In genomic region chr18:48003426-48004349, GRCh38 we compare ENCODE assay signal across 11 cellular contexts.
DNase-seq lines count a peak whose midpoint lies in the region; ATAC-seq and TF ChIP-seq lines count a peak whose summit lies in the region.
"Had no signal": no experiment of that assay in that cellular context is flagged by ENCODE, and none has a peak within 500 bp of the region (broad histone marks: within the 10 kb centered on the region; RNA-seq: fewer than 3 reads in every experiment).

No MANE protein-coding gene starts in this region.

- no peaks in the 10 kb centered on the region for H3K36me3 Mint-ChIP-seq in CD8-positive, alpha-beta T cell
- H3K36me3 Mint-ChIP-seq: naive thymus-derived CD8-positive, alpha-beta T cell had no signal

- ATAC-seq in gastrocnemius medialis = no peak
- no peak for ATAC-seq in CD8-positive, alpha-beta T cell

- no peak overlapping the region for H3K4me3 Mint-ChIP-seq in CD8-positive, alpha-beta T cell

- H3K9me3 Mint-ChIP-seq in CD8-positive, alpha-beta T cell = no peaks in the 10 kb centered on the region
- H3K9me3 Mint-ChIP-seq: naive thymus-derived CD8-positive, alpha-beta T cell had no signal

- peaks cover 6% of the 10 kb centered on the region for H3K27me3 Mint-ChIP-seq in CD8-positive, alpha-beta T cell (ENCODE audit: low read depth)

- intact Hi-C loops in gastrocnemius medialis (cut with DNase I; ENCODE audit: low total_unique reads) = loop anchor here (5.0 to 10.0 kb wide), 2 partner anchors 71 to 139 kb away; partner anchors contain the start of gene SMAD2
- intact Hi-C loops in CD8-positive, alpha-beta T cell (cut with DNase I, micrococcal nuclease) = loop anchor here in 1 of 2 experiments (10.0 kb wide), 1 partner anchor 129 kb away; no protein-coding TSS in a partner anchor

- DNase-seq in SHP77 (lab: John Stamatoyannopoulos, UW) = peak; percentile 22 to 71
- peak; percentile 67 for DNase-seq in fibroblast of pulmonary artery (ENCODE audit: low read depth)
- no peak for DNase-seq in gastrocnemius medialis
- DNase-seq in HUDEP-2 (lab: John Stamatoyannopoulos, UW; ENCODE audit: unreplicated experiment in 76 of 76) = no peak
- DNase-seq in CD8-positive, alpha-beta T cell = no peak
- no peak for DNase-seq in NCI-H510A (lab: John Stamatoyannopoulos, UW)
- no peak for DNase-seq in coronary artery (ENCODE audit: low spot score)
- DNase-seq: activated CD4-positive, CD25-positive, alpha-beta regulatory T cell treated with anti-CD3 and anti-CD28 coated beads, Interleukin-2, amount 50 U/mL, for 72 hours; naive thymus-derived CD8-positive, alpha-beta T cell; NCI-H187 had no signal

- H3K9me3 ChIP-seq in HEK293 (ENCODE audit: control insufficient read depth, insufficient read depth, low read depth, low read length) = no peaks in the 10 kb centered on the region
- no peaks in the 10 kb centered on the region for H3K9me3 ChIP-seq in gastrocnemius medialis
- H3K9me3 ChIP-seq in CD8-positive, alpha-beta T cell (ENCODE audit: low read length) = no peaks in the 10 kb centered on the region

- H3K27ac Mint-ChIP-seq in CD8-positive, alpha-beta T cell = no peak overlapping the region

- no peak overlapping the region for H3K4me3 ChIP-seq in HEK293 (ENCODE audit: low read depth, low read length)
- H3K4me3 ChIP-seq in fibroblast of pulmonary artery (replicated peaks; ENCODE audit: low read depth, low read length) = no peak overlapping the region
- no peak overlapping the region for H3K4me3 ChIP-seq in gastrocnemius medialis
- H3K4me3 ChIP-seq in CD8-positive, alpha-beta T cell (ENCODE audit: low read depth, low read length) = no peak overlapping the region
- H3K4me3 ChIP-seq in coronary artery = no peak overlapping the region

- POLR2A ChIA-PET in HEK293 (lab: Yijun Ruan, JAX) = interaction anchor here (0.8 kb wide), 1 partner anchor 47 kb away, joined by 6 read pairs; no protein-coding TSS in a partner anchor
- POLR2A ChIA-PET in CD8-positive, alpha-beta T cell (lab: Charles Lee) = no interaction called here

- TF ChIP-seq CTCF in HEK293 (tag by site-specific recombination; IDR thresholded peaks at IDR 0.05) = no peak
- TF ChIP-seq CTCF in fibroblast of pulmonary artery (IDR thresholded peaks at IDR 0.05; ENCODE audit: low read length, missing control alignments) = no peak
- no peak for TF ChIP-seq CTCF in gastrocnemius medialis (IDR thresholded peaks at IDR 0.05 in 4 of 5, conservative IDR thresholded peaks at IDR 0.05 in 1 of 5)
- no peak for TF ChIP-seq CTCF in CD8-positive, alpha-beta T cell (IDR thresholded peaks at IDR 0.05)
- no peak for TF ChIP-seq CTCF in coronary artery (IDR thresholded peaks at IDR 0.05)

- TF ChIP-seq POLR2A in gastrocnemius medialis (IDR thresholded peaks at IDR 0.05) = no peak

- H3K4me1 ChIP-seq in HEK293 (ENCODE audit: control insufficient read depth, insufficient read depth, low read length) (peaks cover 6% of the 10 kb centered on the region), gastrocnemius medialis (peaks cover 0 to 12% of the 10 kb centered on the region in 2 donors)
- H3K4me1 ChIP-seq in CD8-positive, alpha-beta T cell (ENCODE audit: insufficient read depth, low read length) = peaks cover 7% of the 10 kb centered on the region

- in situ Hi-C loops in gastrocnemius medialis (cut with MboI; ENCODE audit: low sequenced_read_pairs in 4 of 4) = no loop called here

- no peaks in the 10 kb centered on the region for H3K27me3 ChIP-seq in gastrocnemius medialis
- H3K27me3 ChIP-seq in CD8-positive, alpha-beta T cell (ENCODE audit: insufficient read depth, low read length) = peaks cover 4% of the 10 kb centered on the region

- H3K36me3 ChIP-seq in HEK293 (ENCODE audit: control insufficient read depth in 2 of 2, insufficient read depth in 1 of 2, low read length in 2 of 2) (no peaks in the 10 kb centered on the region), gastrocnemius medialis (no peaks in the 10 kb centered on the region)
- no peaks in the 10 kb centered on the region for H3K36me3 ChIP-seq in CD8-positive, alpha-beta T cell (ENCODE audit: insufficient read depth, low read length)

- no peak overlapping the region for H3K27ac ChIP-seq in HEK293 (ENCODE audit: extremely low read depth, low read depth, low read length)
- peak overlapping the region in 3 of 4 donors; percentile 21 to 50 (median 27) for H3K27ac ChIP-seq in gastrocnemius medialis
- H3K27ac ChIP-seq in CD8-positive, alpha-beta T cell (ENCODE audit: low read depth, low read length) = no peak overlapping the region
- peak overlapping the region in 1 of 2 donors; percentile 56 for H3K27ac ChIP-seq in coronary artery

- CTCF ChIA-PET in HEK293 (lab: Yijun Ruan, JAX) = interaction anchor here (0.6 to 4.0 kb wide), 7 partner anchors 8 to 247 kb away, joined by 3 to 23 read pairs (median 4); no protein-coding TSS in a partner anchor
- CTCF ChIA-PET in CD8-positive, alpha-beta T cell (lab: Charles Lee) = interaction anchor here (0.6 to 0.9 kb wide), 2 partner anchors 14 to 16 kb away, joined by 3 to 4 read pairs; no protein-coding TSS in a partner anchor

- peaks cover 3% of the 10 kb centered on the region for H3K4me1 Mint-ChIP-seq in CD8-positive, alpha-beta T cell (ENCODE audit: low read depth)

TF ChIP-seq in HEK293, 187 proteins besides CTCF, POLR2A, EP300 and RAD21 (continues in another document):
- TF ChIP-seq, protein P1, sequence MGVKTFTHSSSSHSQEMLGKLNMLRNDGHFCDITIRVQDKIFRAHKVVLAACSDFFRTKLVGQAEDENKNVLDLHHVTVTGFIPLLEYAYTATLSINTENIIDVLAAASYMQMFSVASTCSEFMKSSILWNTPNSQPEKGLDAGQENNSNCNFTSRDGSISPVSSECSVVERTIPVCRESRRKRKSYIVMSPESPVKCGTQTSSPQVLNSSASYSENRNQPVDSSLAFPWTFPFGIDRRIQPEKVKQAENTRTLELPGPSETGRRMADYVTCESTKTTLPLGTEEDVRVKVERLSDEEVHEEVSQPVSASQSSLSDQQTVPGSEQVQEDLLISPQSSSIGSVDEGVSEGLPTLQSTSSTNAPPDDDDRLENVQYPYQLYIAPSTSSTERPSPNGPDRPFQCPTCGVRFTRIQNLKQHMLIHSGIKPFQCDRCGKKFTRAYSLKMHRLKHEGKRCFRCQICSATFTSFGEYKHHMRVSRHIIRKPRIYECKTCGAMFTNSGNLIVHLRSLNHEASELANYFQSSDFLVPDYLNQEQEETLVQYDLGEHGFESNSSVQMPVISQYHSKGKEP (tag by site-specific recombination; IDR thresholded peaks at IDR 0.05) = 0 out of 2 replicates have a peak, but pooled peaks have one; percentile 42
- TF ChIP-seq ZNF580 (tag by site-specific recombination; IDR thresholded peaks at IDR 0.05) (0 out of 2 replicates have a peak, but pooled peaks have one; percentile 11), ZNF239 (tag by site-specific recombination; IDR thresholded peaks at IDR 0.05) (no peak), ZNF324 (tag by site-specific recombination; IDR thresholded peaks at IDR 0.05) (0 out of 2 replicates have a peak, but pooled peaks have one; percentile 4), ZNF600 (tag by site-specific recombination; IDR thresholded peaks at IDR 0.05) (0 out of 2 replicates have a peak, but pooled peaks have one; percentile 19), KLF16 (tag by site-specific recombination; IDR thresholded peaks at IDR 0.05) (no peak; the same call in 1 of the 2 replicates), ZNF341 (tag by site-specific recombination; IDR thresholded peaks at IDR 0.05; ENCODE audit: low read depth) (peak; percentile 47), ZNF280D (tag by site-specific recombination; IDR thresholded peaks at IDR 0.05) (0 out of 2 replicates have a peak, but pooled peaks have one; percentile 55), FEZF1 (tag by site-specific recombination; IDR thresholded peaks at IDR 0.05) (peak; percentile 65), ZNF692 (tag by site-specific recombination; IDR thresholded peaks at IDR 0.05) (peak; percentile 86), KLF9 (tag by site-specific recombination; IDR thresholded peaks at IDR 0.05; ENCODE audit: low read depth) (no peak)

Comparison
In these comparisons a context has a peak if more than half of its experiments do, and no peak if none do; other contexts are left out.
1. H3K27ac ChIP-seq: peak in gastrocnemius medialis (3 of 4); none in HEK293 (single experiment) and CD8-positive, alpha-beta T cell (single experiment).
2. DNase-seq: peak in SHP77 (2 of 2) and fibroblast of pulmonary artery (single experiment); none in gastrocnemius medialis (0 of 2), HUDEP-2 (0 of 76), CD8-positive, alpha-beta T cell (0 of 7), NCI-H510A (single experiment) and coronary artery (single experiment).